In the genomic region with DNA sequence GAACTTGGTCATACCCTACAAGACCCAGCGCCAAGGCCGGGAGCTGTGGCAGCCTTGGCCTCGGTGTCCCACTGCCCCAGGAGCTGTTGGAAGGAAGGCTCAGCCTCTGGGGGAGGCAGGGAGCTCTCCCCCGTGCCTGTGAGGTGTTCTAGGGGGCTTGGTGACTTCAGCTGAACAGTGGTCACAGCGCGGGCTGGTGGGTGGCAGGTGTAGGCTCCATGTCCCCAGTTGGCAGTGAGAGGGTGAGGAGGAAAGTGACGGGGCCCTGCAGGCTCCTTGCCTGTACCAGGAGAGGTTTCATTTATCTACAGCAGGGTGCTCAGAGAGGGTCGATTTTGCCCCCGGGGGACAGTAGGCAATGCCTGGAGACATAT, we compare ENCODE assay signal across 25 cellular contexts. TPM values are rescaled to one million over a fixed set of nuclear protein-coding genes. Genes with fewer than 3 reads are reported as not detected.
"Had no signal": no experiment of that assay in that cellular context is flagged by ENCODE, and none has a peak within 500 bp of the region (broad histone marks: within the 10 kb centered on the region; RNA-seq: fewer than 3 reads in every experiment).

No MANE protein-coding gene starts in this region.

- H3K9me3 Mint-ChIP-seq: activated CD4-positive, alpha-beta memory T cell treated with anti-CD3 and anti-CD28 coated beads for 36 hours; activated naive CD4-positive, alpha-beta T cell treated with anti-CD3 and anti-CD28 coated beads, Interleukin-2, amount 10 ng/mL, durations not matched to agents 7 days and 5 days had no signal

- H3K27me3 ChIP-seq: hepatocyte, SJSA1, testis, upper lobe of left lung had no signal

- H3K4me1 Mint-ChIP-seq: activated naive CD4-positive, alpha-beta T cell treated with anti-CD3 and anti-CD28 coated beads, Interleukin-2, amount 10 ng/mL, durations not matched to agents 7 days and 5 days; stimulated activated memory B cell treated with anti-CD40 and anti-IgM and Interleukin-4, amounts not matched to agents 10 μg/mL and 1 μg/mL and 100 μg/mL, for 72 hours had no signal

- H3K4me3 Mint-ChIP-seq: activated CD4-positive, alpha-beta memory T cell treated with anti-CD3 and anti-CD28 coated beads for 36 hours; activated naive CD4-positive, alpha-beta T cell treated with anti-CD3 and anti-CD28 coated beads, Interleukin-2, amount 10 ng/mL, durations not matched to agents 7 days and 5 days; nephron progenitor cell; stimulated activated memory B cell treated with anti-CD40 and anti-IgM and Interleukin-4, amounts not matched to agents 10 μg/mL and 1 μg/mL and 100 μg/mL, for 72 hours had no signal

- ATAC-seq: left ventricle myocardium superior; stimulated activated memory B cell treated with anti-CD40 and anti-IgM and Interleukin-4, amounts not matched to agents 10 μg/mL and 1 μg/mL and 100 μg/mL, for 72 hours had no signal

- H3K36me3 ChIP-seq: prostate gland, SJSA1, upper lobe of left lung had no signal

- H3K4me3 ChIP-seq: hepatocyte, prostate gland, SJSA1, testis, upper lobe of left lung had no signal

- H3K4me1 ChIP-seq: prostate gland, SJSA1, testis had no signal

- H3K36me3 Mint-ChIP-seq: activated CD4-positive, alpha-beta memory T cell treated with anti-CD3 and anti-CD28 coated beads for 36 hours; activated naive CD4-positive, alpha-beta T cell treated with anti-CD3 and anti-CD28 coated beads, Interleukin-2, amount 10 ng/mL, durations not matched to agents 7 days and 5 days; stimulated activated memory B cell treated with anti-CD40 and anti-IgM and Interleukin-4, amounts not matched to agents 10 μg/mL and 1 μg/mL and 100 μg/mL, for 72 hours had no signal

- DNase-seq: activated CD4-positive, alpha-beta memory T cell treated with anti-CD3 and anti-CD28 coated beads for 36 hours; activated CD4-positive, alpha-beta T cell treated with anti-CD3 and anti-CD28 coated beads for 48 hours; activated CD4-positive, CD25-positive, alpha-beta regulatory T cell; activated naive CD4-positive, alpha-beta T cell treated with anti-CD3 and anti-CD28 coated beads, Interleukin-2, amount 10 ng/mL, durations not matched to agents 7 days and 5 days; activated T-cell treated with anti-CD3 and anti-CD28 coated beads, Interleukin-2, amount 50 U/mL, for 48 hours; amygdala; cerebellar nuclear complex; effector CD8-positive, alpha-beta T cell; foreskin melanocyte; glutamatergic neuron; left ventricle myocardium superior; mammary epithelial cell; nephron progenitor cell; T-helper 1 cell; T-helper 9 cell; testis; upper lobe of left lung had no signal

- H3K27ac ChIP-seq: prostate gland, SJSA1, testis, upper lobe of left lung had no signal

- H3K9me3 ChIP-seq: prostate gland, SJSA1, testis had no signal

- H3K27ac Mint-ChIP-seq: activated CD4-positive, alpha-beta memory T cell treated with anti-CD3 and anti-CD28 coated beads for 36 hours; activated naive CD4-positive, alpha-beta T cell treated with anti-CD3 and anti-CD28 coated beads, Interleukin-2, amount 10 ng/mL, durations not matched to agents 7 days and 5 days; nephron progenitor cell; stimulated activated memory B cell treated with anti-CD40 and anti-IgM and Interleukin-4, amounts not matched to agents 10 μg/mL and 1 μg/mL and 100 μg/mL, for 72 hours had no signal

RNA-seq across cellular contexts. Expression of a gene that starts 47.5 kb away (rescaled TPM):
- total RNA-seq: activated CD4-positive, alpha-beta memory T cell treated with anti-CD3 and anti-CD28 coated beads for 36 hours; bronchial epithelial cell; mammary epithelial cell; mononuclear cell; myocyte; omental fat pad; SJSA1 had no signal
- polyA plus RNA-seq: mammary epithelial cell had no signal

RNA-seq across cellular contexts. Expression of a gene that starts 51.8 kb away (rescaled TPM):
- total RNA-seq: activated CD4-positive, alpha-beta memory T cell treated with anti-CD3 and anti-CD28 coated beads for 36 hours; hepatocyte had no signal
- polyA plus RNA-seq: hepatocyte had no signal
